Comparison of ENCODE assay signal across 10 cellular contexts in genomic region chr9:37300620-37301368, GRCh38.
DNase-seq lines count a peak whose midpoint lies in the region; ATAC-seq and TF ChIP-seq lines count a peak whose summit lies in the region.
"Had no signal": no experiment of that assay in that cellular context is flagged by ENCODE, and none has a peak within 500 bp of the region (broad histone marks: within the 10 kb centered on the region; RNA-seq: fewer than 3 reads in every experiment).

No MANE protein-coding gene starts in this region.

- ATAC-seq in GM21619 (IDR thresholded peaks at IDR 0.05; ENCODE audit: unreplicated experiment) = no peak
- no peak for ATAC-seq in HG03520 (IDR thresholded peaks at IDR 0.05; ENCODE audit: unreplicated experiment)

- no peaks in the 10 kb centered on the region for H3K9me3 ChIP-seq in SK-N-SH

- TF ChIP-seq EP300 in SK-N-SH (IDR thresholded peaks at IDR 0.05; ENCODE audit: borderline replicate concordance in 1 of 2, low read depth in 1 of 2, low read length in 1 of 2) = no peak

- H3F3A ChIP-seq in SK-N-SH (replicated peaks; ENCODE audit: insufficient read depth) = peaks cover 9% of the 10 kb centered on the region

- no peak overlapping the region for H3K4me2 ChIP-seq in SK-N-SH

- H3K4me1 ChIP-seq in SK-N-SH (ENCODE audit: control insufficient read depth in 1 of 2, insufficient read depth in 2 of 2, low read depth in 1 of 2, low read length in 1 of 2) = peaks cover 0 to 7% of the 10 kb centered on the region in 2 experiments; a peak in 1 of 4 replicates

- H3K9me3 Mint-ChIP-seq in activated naive CD4-positive, alpha-beta T cell treated with anti-CD3 and anti-CD28 coated beads, Interleukin-2, amount 50 U/mL, for 24 hours = peaks cover 4% of the 10 kb centered on the region

- H3K27me3 Mint-ChIP-seq in activated naive CD4-positive, alpha-beta T cell treated with anti-CD3 and anti-CD28 coated beads, Interleukin-2, amount 50 U/mL, for 24 hours = no peaks in the 10 kb centered on the region

- no peaks in the 10 kb centered on the region for H3K27me3 ChIP-seq in SK-N-SH (ENCODE audit: insufficient read depth)

- H3K9ac ChIP-seq in SK-N-SH = no peak overlapping the region

- DNase-seq in activated naive CD4-positive, alpha-beta T cell treated with anti-CD3 and anti-CD28 coated beads, Interleukin-2, amount 50 U/mL, for 16 hours = no peak
- DNase-seq in NCI-H69 (lab: John Stamatoyannopoulos, UW) (peak; percentile 13), dermis blood vessel endothelial cell (peak; percentile 31), AML-193 (lab: John Stamatoyannopoulos, UW) (no peak), SK-N-SH (no peak)
- DNase-seq: NCI-H1694 treated with DMSO at 0.1 percent for 48 hours had no signal

- no peak for TF ChIP-seq RAD21 in SK-N-SH (IDR thresholded peaks at IDR 0.05; ENCODE audit: low read length)

- peaks cover 0 to 4% of the 10 kb centered on the region in 2 experiments for H3K36me3 ChIP-seq in SK-N-SH (replicated peaks in 1 of 2; ENCODE audit: control insufficient read depth in 1 of 2, insufficient read depth in 2 of 2, low read length in 1 of 2)

- H3K27ac ChIP-seq in SK-N-SH (ENCODE audit: low read depth in 2 of 2, low read length in 1 of 2) = no peak overlapping the region
- H3K27ac ChIP-seq: C4-2B had no signal

- H3K27ac Mint-ChIP-seq in activated naive CD4-positive, alpha-beta T cell treated with anti-CD3 and anti-CD28 coated beads, Interleukin-2, amount 50 U/mL, for 24 hours = peak overlapping the region; percentile 95

- H3K36me3 Mint-ChIP-seq in activated naive CD4-positive, alpha-beta T cell treated with anti-CD3 and anti-CD28 coated beads, Interleukin-2, amount 50 U/mL, for 24 hours = peaks cover 30% of the 10 kb centered on the region

- H3K4me3 Mint-ChIP-seq in activated naive CD4-positive, alpha-beta T cell treated with anti-CD3 and anti-CD28 coated beads, Interleukin-2, amount 50 U/mL, for 24 hours = peak overlapping the region; percentile 51

- 70% methylated on average over 1 of the region's 1 CpG for WGBS in SK-N-SH (ENCODE audit: low lambda C conversion rate)

- H4K20me1 ChIP-seq in SK-N-SH (ENCODE audit: insufficient read depth) = no peaks in the 10 kb centered on the region

- H2AFZ ChIP-seq in SK-N-SH (ENCODE audit: low read depth) = no peak overlapping the region

- CTCF ChIA-PET in SK-N-SH (lab: Yijun Ruan, JAX) = interaction anchor here (1.0 to 1.7 kb wide), 4 partner anchors 10 to 29 kb away, joined by 3 to 4 read pairs (median 3); no protein-coding TSS in a partner anchor

- POLR2A ChIA-PET in SK-N-SH (lab: Yijun Ruan, JAX) = no interaction called here

- TF ChIP-seq CTCF in SK-N-SH (IDR thresholded peaks at IDR 0.05) = no peak

- H3K9me2 ChIP-seq in SK-N-SH = no peaks in the 10 kb centered on the region

- H3K4me1 Mint-ChIP-seq in activated naive CD4-positive, alpha-beta T cell treated with anti-CD3 and anti-CD28 coated beads, Interleukin-2, amount 50 U/mL, for 24 hours = peaks cover 75% of the 10 kb centered on the region

- H3K79me2 ChIP-seq in SK-N-SH (ENCODE audit: insufficient read depth) = peaks cover 19% of the 10 kb centered on the region

- no peak overlapping the region for H3K4me3 ChIP-seq in SK-N-SH (ENCODE audit: low read depth in 2 of 2, low read length in 1 of 2)

TF ChIP-seq in SK-N-SH, 30 proteins besides CTCF, POLR2A, EP300 and RAD21:
- TF ChIP-seq PBX3 (IDR thresholded peaks at IDR 0.05) = no peak
- TF ChIP-seq RFX5 (IDR thresholded peaks at IDR 0.05; ENCODE audit: low read length) = no peak
- no peak for TF ChIP-seq ELF1 (IDR thresholded peaks at IDR 0.05)
- no peak for TF ChIP-seq USF2 (IDR thresholded peaks at IDR 0.05; ENCODE audit: borderline replicate concordance, low read depth, low read length)
- TF ChIP-seq SMC3 (IDR thresholded peaks at IDR 0.05; ENCODE audit: low read depth, low read length) = no peak
- no peak for TF ChIP-seq USF1 (IDR thresholded peaks at IDR 0.05; ENCODE audit: borderline replicate concordance, low read depth)
- TF ChIP-seq MXI1 (IDR thresholded peaks at IDR 0.05; ENCODE audit: low read depth, low read length) = no peak
- TF ChIP-seq GATA2 (CRISPR knock-in tag; IDR thresholded peaks at IDR 0.05) = no peak
- no peak for TF ChIP-seq MAX (IDR thresholded peaks at IDR 0.05; ENCODE audit: low read depth)
- TF ChIP-seq POLR2AphosphoS5 (IDR thresholded peaks at IDR 0.05; ENCODE audit: low read depth, low read length) = no peak
- no peak for TF ChIP-seq TAF1 (IDR thresholded peaks at IDR 0.05; ENCODE audit: borderline replicate concordance, low read depth, low read length)
- no peak for TF ChIP-seq ZBTB33 (IDR thresholded peaks at IDR 0.05; ENCODE audit: borderline replicate concordance, low read depth)
- TF ChIP-seq CHD2 (IDR thresholded peaks at IDR 0.05; ENCODE audit: low read length, partially characterized antibody) = no peak
- TF ChIP-seq EZH2phosphoT487 (IDR thresholded peaks at IDR 0.05; ENCODE audit: borderline replicate concordance, low read depth) = no peak
- TF ChIP-seq NRF1 (IDR thresholded peaks at IDR 0.05; ENCODE audit: low read depth, low read length) = no peak
- no peak for TF ChIP-seq YY1 (IDR thresholded peaks at IDR 0.05; ENCODE audit: low read depth)
- TF ChIP-seq RXRA (IDR thresholded peaks at IDR 0.05; ENCODE audit: borderline replicate concordance, low read depth) = no peak
- TF ChIP-seq FOSL2 (IDR thresholded peaks at IDR 0.05; ENCODE audit: borderline replicate concordance, low read depth) = no peak
- no peak for TF ChIP-seq JUND (IDR thresholded peaks at IDR 0.05)
- no peak for TF ChIP-seq SIN3A (IDR thresholded peaks at IDR 0.05; ENCODE audit: borderline replicate concordance, low read depth, low read length)

Comparison
In these comparisons a context has a peak if more than half of its experiments do, and no peak if none do; other contexts are left out.
1. DNase-seq: peak in NCI-H69 (single experiment) and dermis blood vessel endothelial cell (single experiment); none in activated naive CD4-positive, alpha-beta T cell treated with anti-CD3 and anti-CD28 coated beads, Interleukin-2, amount 50 U/mL, for 16 hours (single experiment), AML-193 (0 of 2) and SK-N-SH (single experiment).